28 cellular contexts compared by ENCODE assay signal in the genomic region with DNA sequence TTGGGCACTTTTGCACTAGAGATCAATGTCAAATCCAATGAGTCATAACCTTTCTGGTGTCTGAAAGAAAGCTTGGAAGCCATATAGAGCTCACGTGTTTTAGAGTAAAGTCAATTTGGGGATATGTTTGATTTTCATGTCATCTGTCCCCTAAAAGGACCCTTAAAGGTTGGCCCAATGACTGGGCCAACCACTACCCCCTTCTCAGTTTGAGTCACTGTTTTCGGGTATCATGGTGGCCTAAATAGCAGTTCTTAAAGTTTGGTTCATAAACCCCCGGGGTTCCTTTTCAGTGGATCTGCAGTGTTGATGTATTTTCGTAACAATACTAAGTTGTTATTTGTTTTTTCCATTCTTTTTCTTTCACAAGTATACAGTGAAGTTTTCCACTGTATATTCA.
"Had no signal": no experiment of that assay in that cellular context is flagged by ENCODE, and none has a peak within 500 bp of the region (broad histone marks: within the 10 kb centered on the region; RNA-seq: fewer than 3 reads in every experiment).

No MANE protein-coding gene starts in this region.

- H3K9me3 ChIP-seq: ovary, psoas muscle, right lobe of liver, sigmoid colon, stomach, thoracic aorta, thyroid gland, tibial nerve, upper lobe of left lung, vagina had no signal

- H3K27me3 ChIP-seq: ovary, right lobe of liver, sigmoid colon, stomach, thyroid gland, tibial nerve, upper lobe of left lung, vagina had no signal

- H3K4me3 ChIP-seq: ovary, psoas muscle, right lobe of liver, sigmoid colon, stomach, thoracic aorta, thyroid gland, tibial nerve, upper lobe of left lung, vagina had no signal

- H3K9ac ChIP-seq: parathyroid adenoma had no signal

- H3K4me1 ChIP-seq: psoas muscle, right lobe of liver, stomach had no signal

- H3K36me3 ChIP-seq: ovary, right lobe of liver, sigmoid colon, stomach, thoracic aorta, thyroid gland, tibial nerve, upper lobe of left lung, vagina had no signal

- H3K4me1 Mint-ChIP-seq: stimulated activated effector memory CD8-positive, alpha-beta T cell treated with anti-CD3 and anti-CD28 coated beads, Interleukin-12 subunit alpha, Interleukin-12 subunit beta, amount 100 ng/mL, for 72 hours had no signal

- H3K27me3 Mint-ChIP-seq: natural killer cell treated with Interleukin-12 subunit alpha and Interleukin-12 subunit beta and Interleukin-15 and Interleukin-18, amount 100 ng/mL, for 72 hours; progenitor cell of endocrine pancreas; stimulated activated naive B cell treated with anti-CD40 and anti-IgM and Interleukin-4, amounts not matched to agents 10 μg/mL and 1 μg/mL and 100 μg/mL, for 72 hours; stimulated activated naive CD8-positive, alpha-beta T cell treated with anti-CD3 and anti-CD28 coated beads, Interleukin-15, Interleukin-2, amounts not matched to agents 100 ng/mL and 50 ng/mL, for 24 hours had no signal

- H3K9me3 Mint-ChIP-seq: natural killer cell treated with Interleukin-12 subunit alpha and Interleukin-12 subunit beta and Interleukin-15 and Interleukin-18, amount 100 ng/mL, for 72 hours; stimulated activated naive CD8-positive, alpha-beta T cell treated with anti-CD3 and anti-CD28 coated beads, Interleukin-15, Interleukin-2, amounts not matched to agents 100 ng/mL and 50 ng/mL, for 24 hours had no signal

- H3K36me3 Mint-ChIP-seq: natural killer cell treated with Interleukin-12 subunit alpha and Interleukin-12 subunit beta and Interleukin-15 and Interleukin-18, amount 100 ng/mL, for 72 hours; stimulated activated naive B cell treated with anti-CD40 and anti-IgM and Interleukin-4, amounts not matched to agents 10 μg/mL and 1 μg/mL and 100 μg/mL, for 72 hours had no signal

- DNase-seq: nephron progenitor cell; occipital lobe; ovary; posterior cingulate gyrus; psoas muscle; right cardiac atrium; right lobe of liver; sigmoid colon; small intestine; stimulated activated CD4-positive, alpha-beta T cell treated with anti-CD3 and anti-CD28 coated beads, Interleukin-15, amount 100 ng/mL, for 24 hours; stimulated activated CD4-positive, alpha-beta T cell treated with anti-CD3 and anti-CD28 coated beads, Interleukin-2, amount 100 ng/mL, for 24 hours; stimulated activated CD4-positive, alpha-beta T cell treated with anti-CD3 and anti-CD28 coated beads, Interleukin-2, amount 100 ng/mL, for 48 hours; stimulated activated CD4-positive, alpha-beta T cell treated with anti-CD3 and anti-CD28 coated beads, Interleukin-4, amount 100 ng/mL, for 24 hours; stimulated activated naive B cell treated with anti-CD40 and anti-IgM and Interleukin-4, amounts not matched to agents 10 μg/mL and 1 μg/mL and 100 μg/mL, for 72 hours; stimulated activated naive CD4-positive, alpha-beta T cell treated with Interleukin-2 at 50 U/mL for 16 hours; stomach; thyroid gland; trophoblast cell; upper lobe of left lung had no signal

- H3K27ac Mint-ChIP-seq: natural killer cell treated with Interleukin-12 subunit alpha and Interleukin-12 subunit beta and Interleukin-15 and Interleukin-18, amount 100 ng/mL, for 72 hours; nephron progenitor cell; progenitor cell of endocrine pancreas; stimulated activated effector memory CD8-positive, alpha-beta T cell treated with anti-CD3 and anti-CD28 coated beads, Interleukin-12 subunit alpha, Interleukin-12 subunit beta, amount 100 ng/mL, for 72 hours; stimulated activated naive B cell treated with anti-CD40 and anti-IgM and Interleukin-4, amounts not matched to agents 10 μg/mL and 1 μg/mL and 100 μg/mL, for 72 hours; stimulated activated naive CD8-positive, alpha-beta T cell treated with anti-CD3 and anti-CD28 coated beads, Interleukin-15, Interleukin-2, amounts not matched to agents 100 ng/mL and 50 ng/mL, for 24 hours had no signal

- ATAC-seq: natural killer cell treated with Interleukin-12 subunit alpha and Interleukin-12 subunit beta and Interleukin-15 and Interleukin-18, amount 100 ng/mL, for 72 hours; psoas muscle; right cardiac atrium; right lobe of liver; stimulated activated effector memory CD8-positive, alpha-beta T cell treated with anti-CD3 and anti-CD28 coated beads, Interleukin-12 subunit alpha, Interleukin-12 subunit beta, amount 100 ng/mL, for 72 hours; stimulated activated naive B cell treated with anti-CD40 and anti-IgM and Interleukin-4, amounts not matched to agents 10 μg/mL and 1 μg/mL and 100 μg/mL, for 72 hours had no signal

- H3K27ac ChIP-seq: ovary, parathyroid adenoma, psoas muscle, right lobe of liver, sigmoid colon, stomach, thoracic aorta, thyroid gland, tibial nerve, upper lobe of left lung, vagina had no signal

- H3K4me3 Mint-ChIP-seq: natural killer cell treated with Interleukin-12 subunit alpha and Interleukin-12 subunit beta and Interleukin-15 and Interleukin-18, amount 100 ng/mL, for 72 hours; nephron progenitor cell; neural crest cell; stimulated activated effector memory CD8-positive, alpha-beta T cell treated with anti-CD3 and anti-CD28 coated beads, Interleukin-12 subunit alpha, Interleukin-12 subunit beta, amount 100 ng/mL, for 72 hours; stimulated activated naive B cell treated with anti-CD40 and anti-IgM and Interleukin-4, amounts not matched to agents 10 μg/mL and 1 μg/mL and 100 μg/mL, for 72 hours; stimulated activated naive CD8-positive, alpha-beta T cell treated with anti-CD3 and anti-CD28 coated beads, Interleukin-15, Interleukin-2, amounts not matched to agents 100 ng/mL and 50 ng/mL, for 24 hours had no signal
